ENCODE assay signal across 13 cellular contexts in genomic region chr12:109771746-109772621, GRCh38. TPM values are rescaled to one million over a fixed set of nuclear protein-coding genes. Genes with fewer than 3 reads are reported as not detected.
DNase-seq lines count a peak whose midpoint lies in the region; ATAC-seq and TF ChIP-seq lines count a peak whose summit lies in the region.
"Had no signal": no experiment of that assay in that cellular context is flagged by ENCODE, and none has a peak within 500 bp of the region (broad histone marks: within the 10 kb centered on the region; RNA-seq: fewer than 3 reads in every experiment).

No MANE protein-coding gene starts in this region.

- H3K27ac Mint-ChIP-seq in neural crest cell (ENCODE audit: unreplicated experiment), result no peak overlapping the region

- no peak overlapping the region for H3K4me2 ChIP-seq in SK-N-SH

- no peak overlapping the region for H3K9ac ChIP-seq in SK-N-SH

- H3K27me3 ChIP-seq in SK-N-SH (ENCODE audit: insufficient read depth), result no peaks in the 10 kb centered on the region
- H3K27me3 ChIP-seq: breast epithelium had no signal

- TF ChIP-seq RAD21 in SK-N-SH (IDR thresholded peaks at IDR 0.05; ENCODE audit: low read length), result peak; percentile 20; the same call in 1 of the 2 replicates

- H3K9me2 ChIP-seq in SK-N-SH, result no peaks in the 10 kb centered on the region

- no peak overlapping the region for H2AFZ ChIP-seq in SK-N-SH (ENCODE audit: low read depth)

- no peaks in the 10 kb centered on the region for H3K9me3 Mint-ChIP-seq in neural crest cell

- CTCF ChIA-PET in SK-N-SH (lab: Yijun Ruan, JAX), result interaction anchor here (0.8 to 5.7 kb wide), 12 partner anchors 8 to 253 kb away, joined by 3 to 55 read pairs (median 4); no protein-coding TSS in a partner anchor

- no peaks in the 10 kb centered on the region for H3K36me3 ChIP-seq in SK-N-SH (replicated peaks in 1 of 2; ENCODE audit: control insufficient read depth in 1 of 2, insufficient read depth in 2 of 2, low read length in 1 of 2)
- H3K36me3 ChIP-seq: breast epithelium had no signal

- DNase-seq in SK-N-SH (peak; percentile 33), HFF-Myc (ENCODE audit: extremely low read depth, low read depth) (no peak), caudate nucleus (lab: John Stamatoyannopoulos, UW) (no peak), neural crest cell (ENCODE audit: low read depth, low spot score) (no peak), AML-193 (lab: John Stamatoyannopoulos, UW) (no peak)
- DNase-seq: NCI-H1694 treated with DMSO at 0.1 percent for 48 hours, NCI-H774, trophoblast cell had no signal

- no peak overlapping the region for H3K27ac ChIP-seq in SK-N-SH (ENCODE audit: low read depth in 2 of 2, low read length in 1 of 2)
- peak overlapping the region; percentile 5 for H3K27ac ChIP-seq in caudate nucleus (ENCODE audit: low read depth, low read length)
- H3K27ac ChIP-seq: breast epithelium, SK-N-MC had no signal

- no peak overlapping the region for H3K4me3 Mint-ChIP-seq in neural crest cell

- H3K36me3 Mint-ChIP-seq in neural crest cell (ENCODE audit: low read depth), result no peaks in the 10 kb centered on the region

- ATAC-seq in SK-N-SH treated with all-trans-retinoic acid at 6 μM for 48 hours (no peak), HG02759 (IDR thresholded peaks at IDR 0.05; ENCODE audit: unreplicated experiment) (no peak), HG02798 (IDR thresholded peaks at IDR 0.05; ENCODE audit: poor library complexity, unreplicated experiment) (no peak)

- peaks cover 0 to 21% of the 10 kb centered on the region in 2 experiments; a peak in 1 of 4 replicates for H3K4me1 ChIP-seq in SK-N-SH (ENCODE audit: control insufficient read depth in 1 of 2, insufficient read depth in 2 of 2, low read depth in 1 of 2, low read length in 1 of 2)
- H3K4me1 ChIP-seq: breast epithelium had no signal

- POLR2A ChIA-PET in SK-N-SH (lab: Yijun Ruan, JAX), result no interaction called here

- no peaks in the 10 kb centered on the region for H3F3A ChIP-seq in SK-N-SH (replicated peaks; ENCODE audit: insufficient read depth)

- TF ChIP-seq CTCF in SK-N-SH (IDR thresholded peaks at IDR 0.05), result no peak; the same call in 1 of the 2 replicates
- TF ChIP-seq CTCF in HFF-Myc (IDR thresholded peaks at IDR 0.05; ENCODE audit: low read depth, low read length, missing control alignments), result peak; percentile 7
- TF ChIP-seq CTCF in neural crest cell (conservative IDR thresholded peaks at IDR 0.05), result peak; percentile 22

- H3K9me3 ChIP-seq in SK-N-SH, result no peaks in the 10 kb centered on the region
- H3K9me3 ChIP-seq: breast epithelium had no signal

- WGBS in SK-N-SH (ENCODE audit: low lambda C conversion rate), result 81% methylated on average over 12 of the region's 17 CpGs

- no peak for TF ChIP-seq EP300 in SK-N-SH (IDR thresholded peaks at IDR 0.05; ENCODE audit: borderline replicate concordance in 1 of 2, low read depth in 1 of 2, low read length in 1 of 2)

- H3K4me3 ChIP-seq in SK-N-SH (ENCODE audit: low read depth in 2 of 2, low read length in 1 of 2) (no peak overlapping the region), HFF-Myc (replicated peaks; ENCODE audit: low read depth, low read length) (peak overlapping the region; percentile 38)
- H3K4me3 ChIP-seq: breast epithelium, SK-N-MC had no signal

- H3K27me3 Mint-ChIP-seq in neural crest cell (ENCODE audit: low read depth), result no peaks in the 10 kb centered on the region

- no peaks in the 10 kb centered on the region for H4K20me1 ChIP-seq in SK-N-SH (ENCODE audit: insufficient read depth)

- H3K79me2 ChIP-seq in SK-N-SH (ENCODE audit: insufficient read depth), result no peaks in the 10 kb centered on the region

- peaks cover 7% of the 10 kb centered on the region for H3K4me1 Mint-ChIP-seq in neural crest cell

TF ChIP-seq in SK-N-SH, 30 proteins besides CTCF, POLR2A, EP300 and RAD21 (continues in another document):
- TF ChIP-seq NRF1 (IDR thresholded peaks at IDR 0.05; ENCODE audit: low read depth, low read length) (no peak), MEF2A (IDR thresholded peaks at IDR 0.05; ENCODE audit: borderline replicate concordance, low read depth) (no peak), FOXJ3 (CRISPR knock-in tag; IDR thresholded peaks at IDR 0.05) (no peak), FOSL2 (IDR thresholded peaks at IDR 0.05; ENCODE audit: borderline replicate concordance, low read depth) (no peak), RFX5 (IDR thresholded peaks at IDR 0.05; ENCODE audit: low read length) (no peak), PBX3 (IDR thresholded peaks at IDR 0.05) (no peak), SIN3A (IDR thresholded peaks at IDR 0.05; ENCODE audit: borderline replicate concordance, low read depth, low read length) (no peak), GABPA (IDR thresholded peaks at IDR 0.05; ENCODE audit: low read depth) (no peak), MXI1 (IDR thresholded peaks at IDR 0.05; ENCODE audit: low read depth, low read length) (no peak), USF1 (IDR thresholded peaks at IDR 0.05; ENCODE audit: borderline replicate concordance, low read depth) (no peak), CHD2 (IDR thresholded peaks at IDR 0.05; ENCODE audit: low read length, partially characterized antibody) (no peak)

TF ChIP-seq in SK-N-SH treated with all-trans-retinoic acid at 6 μM for 48 hours, 23 proteins besides CTCF, POLR2A, EP300 and RAD21:
- TF ChIP-seq POU6F1 (CRISPR knock-in tag; IDR thresholded peaks at IDR 0.05; ENCODE audit: borderline replicate concordance, low read depth) (no peak), SNAI2 (CRISPR knock-in tag; IDR thresholded peaks at IDR 0.05) (no peak), TOX (CRISPR knock-in tag; IDR thresholded peaks at IDR 0.05; ENCODE audit: borderline replicate concordance) (no peak)

RNA-seq across cellular contexts. Expression of gene FAM222A, which starts 58.4 kb away (rescaled TPM):
- 1.6 and 4.2 TPM in 2 replicates for polyA plus RNA-seq in SK-N-SH (2012; rRNA removed)
- 1.7 and 4.1 TPM in 2 replicates for polyA plus RNA-seq in SK-N-SH (2012; cell fraction: cytosol; rRNA removed)
- 1.6 and 3.1 TPM in 2 replicates for polyA plus RNA-seq in SK-N-SH (2012; cell fraction: nucleus; rRNA removed)
- total RNA-seq in neural crest cell, result 12.5 and 13.9 TPM in 2 replicates
